ENCODE assay signal across 9 cellular contexts in the genomic region with DNA sequence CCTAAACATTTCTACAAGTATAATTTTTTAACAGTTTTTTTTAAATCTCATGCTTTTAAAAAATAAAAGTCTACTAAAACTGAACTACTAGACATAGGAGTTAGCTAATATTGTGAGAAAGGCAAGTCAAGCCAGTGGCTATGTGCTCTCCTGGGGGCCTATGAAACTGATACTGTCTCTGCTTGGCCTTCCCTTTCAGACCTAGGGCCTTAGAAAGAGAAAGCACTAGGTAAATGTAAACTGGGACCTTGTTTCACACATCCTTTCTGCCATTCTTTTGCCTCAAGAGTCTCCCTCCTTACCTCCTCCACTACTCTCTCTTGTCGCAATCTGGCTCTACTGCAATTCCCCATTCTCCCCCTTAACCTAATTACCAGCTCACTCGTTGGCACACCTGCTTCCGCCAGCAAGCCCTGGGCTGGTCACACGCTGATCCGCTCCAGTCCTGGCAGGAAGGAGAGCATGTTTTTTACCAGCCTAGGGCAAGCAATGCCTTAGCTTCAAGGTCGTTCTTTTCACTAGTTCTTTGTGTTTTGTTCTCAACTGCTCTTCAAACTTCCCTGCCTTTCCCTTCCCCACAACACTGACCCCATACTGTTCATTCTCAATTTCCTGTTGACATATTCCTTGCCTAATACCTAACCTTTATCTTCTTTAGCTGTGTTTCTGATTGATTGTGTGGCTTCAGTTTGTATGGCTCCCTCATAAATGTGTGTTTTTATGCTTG. TPM values are rescaled to one million over a fixed set of nuclear protein-coding genes. Genes with fewer than 3 reads are reported as not detected.
A peak's percentile ranks its signal among the peaks of the same experiment; 100 is the strongest.
DNase-seq lines count a peak whose midpoint lies in the region; ATAC-seq and TF ChIP-seq lines count a peak whose summit lies in the region.
"Had no signal": no experiment of that assay in that cellular context is flagged by ENCODE, and none has a peak within 500 bp of the region (broad histone marks: within the 10 kb centered on the region; RNA-seq: fewer than 3 reads in every experiment).

No MANE protein-coding gene starts in this region.

- no peak overlapping the region for H3K4me3 Mint-ChIP-seq in stimulated activated memory B cell treated with anti-CD40 and anti-IgM and Interleukin-4, amounts not matched to agents 10 μg/mL and 1 μg/mL and 100 μg/mL, for 72 hours
- H3K4me3 Mint-ChIP-seq: activated naive CD4-positive, alpha-beta T cell treated with anti-CD3 and anti-CD28 coated beads, Interleukin-2, amount 50 U/mL, for 24 hours had no signal

- ATAC-seq in GM18870 (IDR thresholded peaks at IDR 0.05; ENCODE audit: unreplicated experiment) = peak; percentile 99
- ATAC-seq in HG02884 (IDR thresholded peaks at IDR 0.05; ENCODE audit: unreplicated experiment) = peak; percentile 99
- ATAC-seq in stimulated activated memory B cell treated with anti-CD40 and anti-IgM and Interleukin-4, amounts not matched to agents 10 μg/mL and 1 μg/mL and 100 μg/mL, for 72 hours = no peak

- no peak for TF ChIP-seq CTCF in foreskin fibroblast (IDR thresholded peaks at IDR 0.05; ENCODE audit: low read depth, low read length)

- H3K27ac Mint-ChIP-seq in stimulated activated memory B cell treated with anti-CD40 and anti-IgM and Interleukin-4, amounts not matched to agents 10 μg/mL and 1 μg/mL and 100 μg/mL, for 72 hours = no peak overlapping the region
- H3K27ac Mint-ChIP-seq: activated naive CD4-positive, alpha-beta T cell treated with anti-CD3 and anti-CD28 coated beads, Interleukin-2, amount 50 U/mL, for 24 hours had no signal

- no peaks in the 10 kb centered on the region for H3K4me1 Mint-ChIP-seq in stimulated activated memory B cell treated with anti-CD40 and anti-IgM and Interleukin-4, amounts not matched to agents 10 μg/mL and 1 μg/mL and 100 μg/mL, for 72 hours
- H3K4me1 Mint-ChIP-seq: activated naive CD4-positive, alpha-beta T cell treated with anti-CD3 and anti-CD28 coated beads, Interleukin-2, amount 50 U/mL, for 24 hours had no signal

- no peaks in the 10 kb centered on the region for H3K36me3 Mint-ChIP-seq in stimulated activated memory B cell treated with anti-CD40 and anti-IgM and Interleukin-4, amounts not matched to agents 10 μg/mL and 1 μg/mL and 100 μg/mL, for 72 hours
- H3K36me3 Mint-ChIP-seq: activated naive CD4-positive, alpha-beta T cell treated with anti-CD3 and anti-CD28 coated beads, Interleukin-2, amount 50 U/mL, for 24 hours had no signal

- H3K9me3 Mint-ChIP-seq in stimulated activated memory B cell treated with anti-CD40 and anti-IgM and Interleukin-4, amounts not matched to agents 10 μg/mL and 1 μg/mL and 100 μg/mL, for 72 hours = peaks cover 3% of the 10 kb centered on the region
- H3K9me3 Mint-ChIP-seq: activated naive CD4-positive, alpha-beta T cell treated with anti-CD3 and anti-CD28 coated beads, Interleukin-2, amount 50 U/mL, for 24 hours had no signal

- no peak overlapping the region for H3K4me3 ChIP-seq in foreskin fibroblast (ENCODE audit: low read depth in 1 of 2, low read length in 2 of 2)

- peaks cover 34% of the 10 kb centered on the region for H3K27me3 Mint-ChIP-seq in stimulated activated memory B cell treated with anti-CD40 and anti-IgM and Interleukin-4, amounts not matched to agents 10 μg/mL and 1 μg/mL and 100 μg/mL, for 72 hours

- DNase-seq in NCI-H2171 treated with DMSO at 0.1 percent for 48 hours (lab: John Stamatoyannopoulos, UW) = peak; percentile 86
- DNase-seq in iPS-NIHi11 (ENCODE audit: low spot score) = peak; percentile 19
- no peak for DNase-seq in foreskin fibroblast
- DNase-seq in H4 (ENCODE audit: low spot score) = no peak
- DNase-seq in activated CD4-positive, alpha-beta T cell treated with anti-CD3 and anti-CD28 coated beads for 48 hours = no peak

RNA-seq across cellular contexts. Expression of gene TBC1D4, which starts 23.1 kb away (rescaled TPM):
- 2.9 and 4.1 TPM in 2 replicates for total RNA-seq in H4 (2014; rRNA removed; shearing (Covaris generic))

Comparison
In these comparisons a context has a peak if more than half of its experiments do, and no peak if none do; other contexts are left out.
1. DNase-seq: peak in NCI-H2171 treated with DMSO at 0.1 percent for 48 hours (single experiment) and iPS-NIHi11 (single experiment); none in foreskin fibroblast (0 of 2), H4 (single experiment) and activated CD4-positive, alpha-beta T cell treated with anti-CD3 and anti-CD28 coated beads for 48 hours (single experiment).